In genomic region chr5:142697846-142698245, GRCh38 we compare ENCODE assay signal across 1 cellular context.
TF ChIP-seq lines count a peak whose summit lies in the region.

No MANE protein-coding gene starts in this region.

TF ChIP-seq in HEK293, 187 proteins besides CTCF, POLR2A, EP300 and RAD21 (continued from another document and continues in another):
- no peak for TF ChIP-seq TSHZ1 (tag by site-specific recombination; IDR thresholded peaks at IDR 0.05; ENCODE audit: borderline replicate concordance)
- TF ChIP-seq ZNF776 (tag by site-specific recombination; IDR thresholded peaks at IDR 0.05; ENCODE audit: borderline replicate concordance): no peak
- TF ChIP-seq MZF1 (tag by site-specific recombination; IDR thresholded peaks at IDR 0.05; ENCODE audit: borderline replicate concordance): no peak
- TF ChIP-seq ZNF274 (IDR thresholded peaks at IDR 0.05; ENCODE audit: low read length): no peak
- no peak for TF ChIP-seq ZNF274 (tag by site-specific recombination; IDR thresholded peaks at IDR 0.05; ENCODE audit: borderline replicate concordance)
- TF ChIP-seq ZNF37A (tag by site-specific recombination; IDR thresholded peaks at IDR 0.05): no peak
- TF ChIP-seq HOXD13 (CRISPR knock-in tag; IDR thresholded peaks at IDR 0.05; ENCODE audit: borderline replicate concordance): no peak
- TF ChIP-seq ZNF785 (tag by site-specific recombination; IDR thresholded peaks at IDR 0.05): no peak
- TF ChIP-seq ZSCAN18 (tag by site-specific recombination; IDR thresholded peaks at IDR 0.05): no peak
- no peak for TF ChIP-seq HOXA7 (CRISPR knock-in tag; IDR thresholded peaks at IDR 0.05; ENCODE audit: borderline replicate concordance)
- TF ChIP-seq YY2 (tag by site-specific recombination; IDR thresholded peaks at IDR 0.05): no peak
- TF ChIP-seq ZIC2 (tag by site-specific recombination; IDR thresholded peaks at IDR 0.05): no peak
- no peak for TF ChIP-seq ZNF580 (tag by site-specific recombination; IDR thresholded peaks at IDR 0.05)
- TF ChIP-seq PRDM10 (tag by site-specific recombination; IDR thresholded peaks at IDR 0.05): peak; percentile 90
- no peak for TF ChIP-seq MEIS1 (CRISPR knock-in tag; IDR thresholded peaks at IDR 0.05; ENCODE audit: borderline replicate concordance)
- TF ChIP-seq FEZF1 (tag by site-specific recombination; IDR thresholded peaks at IDR 0.05): no peak
- no peak for TF ChIP-seq PRDM4 (tag by site-specific recombination; IDR thresholded peaks at IDR 0.05)
- peak; percentile 8; the same call in 1 of the 2 replicates for TF ChIP-seq WT1 (tag by site-specific recombination; IDR thresholded peaks at IDR 0.05)
- TF ChIP-seq ZNF596 (tag by site-specific recombination; IDR thresholded peaks at IDR 0.05): no peak
- no peak for TF ChIP-seq ZNF837 (tag by site-specific recombination; IDR thresholded peaks at IDR 0.05)
- TF ChIP-seq ZBTB26 (tag by site-specific recombination; optimal IDR thresholded peaks at IDR 0.05): no peak
- TF ChIP-seq KLF16 (tag by site-specific recombination; IDR thresholded peaks at IDR 0.05): no peak
- no peak for TF ChIP-seq ZNF416 (tag by site-specific recombination; IDR thresholded peaks at IDR 0.05)
- TF ChIP-seq ZNF544 (tag by site-specific recombination; IDR thresholded peaks at IDR 0.05): no peak
- no peak for TF ChIP-seq ZSCAN23 (tag by site-specific recombination; IDR thresholded peaks at IDR 0.05)
- no peak; the same call in 1 of the 2 replicates for TF ChIP-seq ZNF24 (tag by site-specific recombination; IDR thresholded peaks at IDR 0.05)
- TF ChIP-seq ZNF548 (tag by site-specific recombination; IDR thresholded peaks at IDR 0.05): no peak
- TF ChIP-seq ZNF571 (tag by site-specific recombination; IDR thresholded peaks at IDR 0.05): no peak
- no peak for TF ChIP-seq GLIS1 (tag by site-specific recombination; IDR thresholded peaks at IDR 0.05)
- TF ChIP-seq ZNF350 (tag by site-specific recombination; IDR thresholded peaks at IDR 0.05): no peak
- 0 out of 2 replicates have a peak, but pooled peaks have one; percentile 26 for TF ChIP-seq HIC1 (tag by site-specific recombination; IDR thresholded peaks at IDR 0.05)
- 0 out of 2 replicates have a peak, but pooled peaks have one; percentile 11 for TF ChIP-seq ZNF843 (tag by site-specific recombination; IDR thresholded peaks at IDR 0.05)
- no peak for TF ChIP-seq ZNF211 (tag by site-specific recombination; IDR thresholded peaks at IDR 0.05; ENCODE audit: low read depth)
- no peak for TF ChIP-seq ZNF792 (tag by site-specific recombination; IDR thresholded peaks at IDR 0.05)
- no peak for TF ChIP-seq ZNF10 (tag by site-specific recombination; IDR thresholded peaks at IDR 0.05)
- TF ChIP-seq ZBTB21 (tag by site-specific recombination; IDR thresholded peaks at IDR 0.05): no peak
- TF ChIP-seq ZNF704 (tag by site-specific recombination; IDR thresholded peaks at IDR 0.05): no peak
- TF ChIP-seq BCL6B (tag by site-specific recombination; IDR thresholded peaks at IDR 0.05): no peak
- 0 out of 2 replicates have a peak, but pooled peaks have one; percentile 8 for TF ChIP-seq IKZF3 (tag by site-specific recombination; IDR thresholded peaks at IDR 0.05)
- no peak for TF ChIP-seq ZNF514 (tag by site-specific recombination; IDR thresholded peaks at IDR 0.05)
- no peak for TF ChIP-seq EGR2 (tag by site-specific recombination; IDR thresholded peaks at IDR 0.05; ENCODE audit: low read depth)
- TF ChIP-seq ZNF335 (tag by site-specific recombination; conservative IDR thresholded peaks at IDR 0.05): no peak
- TF ChIP-seq ZNF639 (tag by site-specific recombination; IDR thresholded peaks at IDR 0.05): no peak
- peak; percentile 38; the same call in 1 of the 2 replicates for TF ChIP-seq ZBTB8A (tag by site-specific recombination; IDR thresholded peaks at IDR 0.05)
